In genomic region chr7:28955356-28955722, GRCh38 we compare ENCODE assay signal across 13 cellular contexts. TPM values are rescaled to one million over a fixed set of nuclear protein-coding genes. Genes with fewer than 3 reads are reported as not detected.
A peak's percentile ranks its signal among the peaks of the same experiment; 100 is the strongest.
DNase-seq lines count a peak whose midpoint lies in the region; ATAC-seq, FAIRE-seq and TF ChIP-seq lines count a peak whose summit lies in the region.
"Had no signal": no experiment of that assay in that cellular context is flagged by ENCODE, and none has a peak within 500 bp of the region (broad histone marks: within the 10 kb centered on the region; RNA-seq: fewer than 3 reads in every experiment).

No MANE protein-coding gene starts in this region.

- H3K4me3 ChIP-seq in BLaER1 (peak overlapping the region; percentile 66), keratinocyte (ENCODE audit: control insufficient read depth in 2 of 3, extremely low read depth in 1 of 3, insufficient read depth in 2 of 3, low read depth in 1 of 3, low read length in 3 of 3) (no peak overlapping the region), rectal smooth muscle tissue (ENCODE audit: low read length) (peak overlapping the region; percentile 65)
- H3K4me3 ChIP-seq: GM12878, K562 had no signal

- DNase-seq in keratinocyte (ENCODE audit: low read depth, low spot score) (no peak), dermis blood vessel endothelial cell (no peak), SHP77 treated with DMSO at 0.1 percent for 48 hours (lab: John Stamatoyannopoulos, UW) (no peak), NCI-H1105 treated with DMSO at 0.1 percent for 48 hours (lab: John Stamatoyannopoulos, UW) (no peak)
- DNase-seq: stimulated activated CD4-positive, alpha-beta T cell treated with anti-CD3 and anti-CD28 coated beads, Interleukin-4, amount 100 ng/mL, for 4 hours had no signal

- H3K9me1 ChIP-seq in keratinocyte (ENCODE audit: control insufficient read depth, extremely low read depth, insufficient read depth, low read length) = no peaks in the 10 kb centered on the region

- H3K4me2 ChIP-seq in BLaER1 (peak overlapping the region; percentile 90), keratinocyte (ENCODE audit: control insufficient read depth, extremely low read depth, insufficient read depth, low read depth, low read length) (peak overlapping the region; percentile 75)

- H3K79me2 ChIP-seq in keratinocyte (ENCODE audit: control insufficient read depth, insufficient read depth, low read length) = no peaks in the 10 kb centered on the region

- H3K9me3 ChIP-seq in BLaER1 = peaks cover 39% of the 10 kb centered on the region
- no peaks in the 10 kb centered on the region for H3K9me3 ChIP-seq in keratinocyte (ENCODE audit: control insufficient read depth, low read depth, low read length)

- no peak overlapping the region for H2AFZ ChIP-seq in keratinocyte (ENCODE audit: control insufficient read depth, low read length)

- H3K4me1 ChIP-seq in BLaER1 (peaks cover 87% of the 10 kb centered on the region), keratinocyte (ENCODE audit: control insufficient read depth, extremely low read depth, insufficient read depth, low read length) (peaks cover 20% of the 10 kb centered on the region), rectal smooth muscle tissue (ENCODE audit: control insufficient read depth, insufficient read depth, low read length) (peaks cover 6% of the 10 kb centered on the region)

- 0 out of 2 replicates have a peak, but pooled peaks cover under 1% of the 10 kb centered on the region for H3K36me3 ChIP-seq in BLaER1
- no peaks in the 10 kb centered on the region for H3K36me3 ChIP-seq in keratinocyte (ENCODE audit: control insufficient read depth in 2 of 2, extremely low read depth in 1 of 2, insufficient read depth in 2 of 2, low read length in 2 of 2)
- no peaks in the 10 kb centered on the region for H3K36me3 ChIP-seq in rectal smooth muscle tissue (ENCODE audit: control insufficient read depth, insufficient read depth, low read length)

- FAIRE-seq in keratinocyte (lab: Jason Lieb, UNC) = no peak
- FAIRE-seq: frontal cortex, GM12878, K562 had no signal

- no peak for ATAC-seq in HG03342 (IDR thresholded peaks at IDR 0.05; ENCODE audit: unreplicated experiment)
- ATAC-seq: GM12878, K562 had no signal

- H3K27me3 ChIP-seq in BLaER1 = peaks cover 30% of the 10 kb centered on the region
- peaks cover 38% of the 10 kb centered on the region for H3K27me3 ChIP-seq in keratinocyte (ENCODE audit: control insufficient read depth, extremely low read depth, insufficient read depth, low read length)
- H3K27me3 ChIP-seq in rectal smooth muscle tissue (ENCODE audit: control insufficient read depth, insufficient read depth, low read length) = peaks cover 18% of the 10 kb centered on the region

- H4K20me1 ChIP-seq in BLaER1 = no peaks in the 10 kb centered on the region
- no peaks in the 10 kb centered on the region for H4K20me1 ChIP-seq in keratinocyte (ENCODE audit: control insufficient read depth, extremely low read depth, insufficient read depth, low read length)

- dilution Hi-C loops in keratinocyte (cut with MboI; ENCODE audit: extremely low pct_ligation_motif_present, low sequenced_read_pairs) = no loop called here

- H3K27ac ChIP-seq in BLaER1 (peak overlapping the region; percentile 79), VCaP (peak overlapping the region; percentile 57; the same call in 1 of the 2 replicates), keratinocyte (ENCODE audit: control insufficient read depth, insufficient read depth, low read length) (no peak overlapping the region), rectal smooth muscle tissue (ENCODE audit: low read depth, low read length) (no peak overlapping the region)
- H3K27ac ChIP-seq: C4-2B had no signal

- H3K9ac ChIP-seq in BLaER1 (peak overlapping the region; percentile 46; the same call in 1 of the 2 replicates), keratinocyte (ENCODE audit: control insufficient read depth, extremely low read depth, insufficient read depth, low read length) (no peak overlapping the region), rectal smooth muscle tissue (ENCODE audit: low read length) (no peak overlapping the region)

- TF ChIP-seq CTCF in VCaP (conservative IDR thresholded peaks at IDR 0.05) (no peak), keratinocyte (optimal IDR thresholded peaks at IDR 0.05 in 1 of 3, IDR thresholded peaks at IDR 0.05 in 1 of 3, conservative IDR thresholded peaks at IDR 0.05 in 1 of 3; ENCODE audit: extremely low read depth in 1 of 3, insufficient read depth in 2 of 3, low read length in 3 of 3) (no peak)

RNA-seq across cellular contexts. Expression of gene TRIL, which starts 2.8 kb away (rescaled TPM):
- polyA plus RNA-seq in keratinocyte = 0.01 to 0.03 TPM in 2 of 3 replicates, not detected in the other
- polyA plus RNA-seq in keratinocyte (2011; ENCODE audit: low read depth) = not detected
- not detected in 2 replicates for polyA plus RNA-seq in keratinocyte (2011; cell fraction: cytosol; rRNA removed)
- not detected in 2 replicates for polyA plus RNA-seq in keratinocyte (2011; cell fraction: nucleus; rRNA removed)
- not detected in 2 replicates for polyA plus RNA-seq in keratinocyte (2012; ENCODE audit: low replicate concordance)
- polyA minus RNA-seq in keratinocyte = 0.03 TPM in 1 of 3 replicates, not detected in the others
- not detected for polyA minus RNA-seq in keratinocyte (2011; cell fraction: cytosol; rRNA and poly(A)+ RNA removed)
- polyA minus RNA-seq in keratinocyte (2011; cell fraction: nucleus; rRNA and poly(A)+ RNA removed) = not detected in 2 replicates
- 24.7 and 27.5 TPM in 2 replicates for total RNA-seq in dermis blood vessel endothelial cell
- total RNA-seq: GM12878, K562 had no signal
- polyA plus RNA-seq: GM12878, K562 had no signal

Comparison
In these comparisons a context has a peak if more than half of its experiments do, and no peak if none do; other contexts are left out.
1. H3K27ac ChIP-seq: peak in BLaER1 (single experiment) and VCaP (single experiment); none in keratinocyte (single experiment) and rectal smooth muscle tissue (single experiment).
2. H3K4me3 ChIP-seq: peak in BLaER1 (single experiment) and rectal smooth muscle tissue (single experiment); none in keratinocyte (0 of 3).